20 cellular contexts compared by ENCODE assay signal in the genomic region with DNA sequence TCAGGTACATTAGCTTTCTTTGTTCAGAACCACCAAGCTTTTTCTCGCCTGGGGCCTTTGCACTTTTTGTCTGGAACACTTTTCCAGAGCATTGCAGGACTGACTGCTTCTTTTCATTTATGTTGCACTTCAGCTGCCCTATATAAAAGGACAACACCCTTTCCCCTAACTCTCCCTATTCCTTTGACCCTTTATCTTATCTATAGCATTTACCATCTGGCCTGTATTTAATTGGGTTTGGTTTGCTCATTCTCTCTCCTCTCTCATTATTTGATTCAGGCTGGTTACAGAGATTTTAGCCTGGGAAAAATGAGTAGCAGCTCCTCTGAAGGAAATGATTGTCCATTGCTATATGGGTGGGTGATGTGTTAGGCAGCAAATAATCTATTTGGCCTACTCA.
DNase-seq lines count a peak whose midpoint lies in the region; ATAC-seq and TF ChIP-seq lines count a peak whose summit lies in the region.
"Had no signal": no experiment of that assay in that cellular context is flagged by ENCODE, and none has a peak within 500 bp of the region (broad histone marks: within the 10 kb centered on the region; RNA-seq: fewer than 3 reads in every experiment).

No MANE protein-coding gene starts in this region.

- POLR2A ChIA-PET in MCF 10A (lab: Yijun Ruan, JAX): interaction anchor here (0.9 kb wide), 1 partner anchor 68 kb away, joined by 5 read pairs; no protein-coding TSS in a partner anchor

- no peaks in the 10 kb centered on the region for H3K79me2 ChIP-seq in mesendoderm (ENCODE audit: control insufficient read depth, insufficient read depth, low read length)

- H3K18ac ChIP-seq in mesendoderm (ENCODE audit: low read length): no peak overlapping the region

- TF ChIP-seq CTCF in MCF 10A (IDR thresholded peaks at IDR 0.05; ENCODE audit: unreplicated experiment) (no peak), breast epithelium (IDR thresholded peaks at IDR 0.05) (no peak)

- peak overlapping the region; percentile 8 for H3K27ac Mint-ChIP-seq in MCF 10A (ENCODE audit: low read depth, unreplicated experiment)
- H3K27ac Mint-ChIP-seq: CD4-positive, CD25-positive, alpha-beta regulatory T cell; CD8-positive, alpha-beta memory T cell; HFFc6 had no signal

- H3K9ac ChIP-seq in mesendoderm (ENCODE audit: low read length): no peak overlapping the region

- CTCF ChIA-PET in MCF 10A (lab: Yijun Ruan, JAX): interaction anchor here (1.2 to 1.8 kb wide), 2 partner anchors 212 to 217 kb away, joined by 5 to 6 read pairs; a partner anchor contains a TSS

- no peaks in the 10 kb centered on the region for H3K4me1 ChIP-seq in breast epithelium
- peaks cover 3% of the 10 kb centered on the region for H3K4me1 ChIP-seq in mesendoderm (ENCODE audit: control insufficient read depth, low read depth, low read length)

- no peak overlapping the region for H2AK5ac ChIP-seq in mesendoderm (ENCODE audit: low read length)

- intact Hi-C loops in MCF 10A (cut with micrococcal nuclease): no loop called here
- intact Hi-C loops in breast epithelium (cut with DNase I; ENCODE audit: low total_unique reads): no loop called here

- DNase-seq in MCF 10A (ENCODE audit: unreplicated experiment) (no peak), breast epithelium (ENCODE audit: low spot score in 2 of 2) (no peak), SK-N-DZ (ENCODE audit: low spot score) (peak; percentile 83), mesendoderm (peak; percentile 23), amniotic stem cell (lab: John Stamatoyannopoulos, UW) (no peak)
- DNase-seq: ACHN; BE2C; C1 segment of cervical spinal cord; CD4-positive, CD25-positive, alpha-beta regulatory T cell; CD8-positive, alpha-beta memory T cell; COR-L47; DMS153; DMS79; GDM1; GOT3; H7; HFFc6; IMR-90 had no signal

- no peak for TF ChIP-seq POLR2A in breast epithelium (IDR thresholded peaks at IDR 0.05)

- no peaks in the 10 kb centered on the region for H3K9me3 ChIP-seq in breast epithelium
- H3K9me3 ChIP-seq: BE2C had no signal

- H2BK120ac ChIP-seq in mesendoderm (ENCODE audit: low read depth, low read length): no peak overlapping the region

- no peak overlapping the region for H3K4me3 Mint-ChIP-seq in MCF 10A (ENCODE audit: unreplicated experiment)
- H3K4me3 Mint-ChIP-seq: CD4-positive, CD25-positive, alpha-beta regulatory T cell; CD8-positive, alpha-beta memory T cell; HFFc6 had no signal

- no peak overlapping the region for H3K4me2 ChIP-seq in mesendoderm (ENCODE audit: low read length)

- H3K36me3 ChIP-seq in breast epithelium (no peaks in the 10 kb centered on the region), mesendoderm (ENCODE audit: control insufficient read depth, insufficient read depth, low read length) (no peaks in the 10 kb centered on the region)
- H3K36me3 ChIP-seq: BE2C had no signal

- no peaks in the 10 kb centered on the region for H3K27me3 ChIP-seq in breast epithelium
- no peaks in the 10 kb centered on the region for H3K27me3 ChIP-seq in mesendoderm (ENCODE audit: insufficient read depth, low read length, poor library complexity)
- H3K27me3 ChIP-seq: BE2C had no signal

- no peaks in the 10 kb centered on the region for H3K9me3 Mint-ChIP-seq in MCF 10A (ENCODE audit: unreplicated experiment)
- H3K9me3 Mint-ChIP-seq: HFFc6 had no signal

- no TSS peak for BruUV-seq in MCF 10A (replicated peaks; lab: Mats Ljungman, UMichigan)

- ATAC-seq in GM21423 (IDR thresholded peaks at IDR 0.05; ENCODE audit: unreplicated experiment): no peak
- ATAC-seq: HCT116 had no signal

- WGBS in mesendoderm (ENCODE audit: extremely low coverage, insufficient coverage, low lambda C conversion rate): no CpG with 5 or more reads among the region's 1 CpG

- no peak overlapping the region for H4K8ac ChIP-seq in mesendoderm (ENCODE audit: low read depth, low read length)

- no peak overlapping the region for H3K56ac ChIP-seq in mesendoderm (ENCODE audit: low read length)

- H4K5ac ChIP-seq in mesendoderm (ENCODE audit: low read length): no peak overlapping the region

- no peaks in the 10 kb centered on the region for H3K79me1 ChIP-seq in mesendoderm (ENCODE audit: low read length)

- peaks cover 48% of the 10 kb centered on the region for H3K36me3 Mint-ChIP-seq in MCF 10A (ENCODE audit: insufficient read depth, unreplicated experiment)
- H3K36me3 Mint-ChIP-seq: CD4-positive, CD25-positive, alpha-beta regulatory T cell; CD8-positive, alpha-beta memory T cell had no signal

- H3K27ac ChIP-seq in breast epithelium (no peak overlapping the region), mesendoderm (ENCODE audit: low read depth, low read length) (no peak overlapping the region)

- no peak overlapping the region for H2BK15ac ChIP-seq in mesendoderm (replicated peaks; ENCODE audit: low read depth)

- H2BK5ac ChIP-seq in mesendoderm (ENCODE audit: low read length): no peak overlapping the region

- no peaks in the 10 kb centered on the region for H3K27me3 Mint-ChIP-seq in MCF 10A (ENCODE audit: insufficient read depth, unreplicated experiment)

- H3K4me1 Mint-ChIP-seq in MCF 10A (ENCODE audit: insufficient read depth, unreplicated experiment): no peaks in the 10 kb centered on the region
- H3K4me1 Mint-ChIP-seq: CD4-positive, CD25-positive, alpha-beta regulatory T cell; CD8-positive, alpha-beta memory T cell had no signal

- no peak overlapping the region for H3K23ac ChIP-seq in mesendoderm (ENCODE audit: low read length)

- H3K4me3 ChIP-seq in breast epithelium (no peak overlapping the region), mesendoderm (ENCODE audit: low read length) (no peak overlapping the region)

- no peak overlapping the region for H3K4ac ChIP-seq in mesendoderm (ENCODE audit: low read depth, low read length)

Comparison
In these comparisons a context has a peak if more than half of its experiments do, and no peak if none do; other contexts are left out.
1. DNase-seq: peak in SK-N-DZ (single experiment) and mesendoderm (single experiment); none in MCF 10A (single experiment), breast epithelium (0 of 2) and amniotic stem cell (single experiment).